In the genomic region with DNA sequence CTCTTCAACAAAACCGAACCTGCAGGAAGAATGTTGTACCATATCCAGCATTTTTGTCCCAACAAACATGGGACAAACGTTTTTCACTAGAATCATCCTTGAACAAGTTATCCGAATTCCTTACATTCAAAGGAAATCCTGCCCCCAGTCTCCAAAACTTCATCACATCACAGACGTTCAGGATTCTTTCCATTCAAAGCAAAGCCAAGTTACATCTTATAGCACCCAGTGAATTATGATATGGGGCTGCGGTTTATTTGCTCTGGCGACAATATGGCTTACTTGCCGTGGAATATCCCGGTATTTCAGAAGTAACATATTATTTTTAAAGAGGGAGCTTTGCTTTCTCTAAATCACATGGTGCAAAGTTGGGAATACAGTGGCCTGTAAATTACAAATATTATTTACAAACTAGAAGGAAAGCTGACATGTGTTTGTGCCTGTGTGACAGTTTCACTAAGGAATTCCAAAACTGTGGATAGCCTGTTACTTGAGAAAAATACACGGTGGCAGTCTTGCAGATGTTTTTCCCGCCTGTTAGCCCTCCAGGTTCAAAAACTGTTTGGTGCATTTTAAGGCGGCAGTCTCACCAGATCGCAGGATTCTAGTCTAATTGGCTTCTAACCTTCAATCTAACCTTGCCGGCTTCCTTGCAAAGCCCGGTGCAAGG, we compare ENCODE assay signal across 8 cellular contexts. TPM values are rescaled to one million over a fixed set of nuclear protein-coding genes. Genes with fewer than 3 reads are reported as not detected.
DNase-seq lines count a peak whose midpoint lies in the region; ATAC-seq and TF ChIP-seq lines count a peak whose summit lies in the region.

No MANE protein-coding gene starts in this region.

- POLR2A ChIA-PET in activated CD4-positive, alpha-beta T cell treated with anti-CD3 and anti-CD28 coated beads for 36 hours (lab: Charles Lee): interaction anchor here (0.6 to 2.4 kb wide), 14 partner anchors 7 to 1078 kb away, joined by 3 to 15 read pairs (median 5); no protein-coding TSS in a partner anchor
- POLR2A ChIA-PET in activated naive CD8-positive, alpha-beta T cell treated with anti-CD3 and anti-CD28 coated beads, Interleukin-2, amount 10 ng/mL, durations not matched to agents 7 days and 5 days (lab: Charles Lee): interaction anchor here (0.7 to 11.3 kb wide), 19 partner anchors 11 to 1068 kb away, joined by 3 to 258 read pairs (median 8); no protein-coding TSS in a partner anchor

- H3K27ac ChIP-seq in layer of hippocampus (ENCODE audit: low read depth, low read length) (peak overlapping the region; percentile 93), thoracic aorta (peak overlapping the region; percentile 97 to 99)

- intact Hi-C loops in activated CD4-positive, alpha-beta T cell treated with anti-CD3 and anti-CD28 coated beads for 36 hours (cut with DNase I, micrococcal nuclease): loop anchor here (1.0 to 10.0 kb wide), 8 partner anchors 10 to 1506 kb away; partner anchors contain the start of gene SIAH2 (in 1 of the 2)

- H3K4me3 ChIP-seq in thoracic aorta: peak overlapping the region; percentile 85

- H3K4me1 Mint-ChIP-seq in activated CD4-positive, alpha-beta T cell treated with anti-CD3 and anti-CD28 coated beads for 36 hours: peaks cover 49% of the 10 kb centered on the region
- peaks cover 56% of the 10 kb centered on the region for H3K4me1 Mint-ChIP-seq in activated naive CD8-positive, alpha-beta T cell treated with anti-CD3 and anti-CD28 coated beads, Interleukin-2, amount 10 ng/mL, durations not matched to agents 7 days and 5 days

- no peaks in the 10 kb centered on the region for H3K9me3 ChIP-seq in thoracic aorta

- H3K4me3 Mint-ChIP-seq in activated CD4-positive, alpha-beta T cell treated with anti-CD3 and anti-CD28 coated beads for 36 hours: peak overlapping the region; percentile 79
- peak overlapping the region; percentile 99 for H3K4me3 Mint-ChIP-seq in activated naive CD8-positive, alpha-beta T cell treated with anti-CD3 and anti-CD28 coated beads, Interleukin-2, amount 10 ng/mL, durations not matched to agents 7 days and 5 days

- no peak for TF ChIP-seq CTCF in thoracic aorta (IDR thresholded peaks at IDR 0.05)

- DNase-seq in activated CD4-positive, alpha-beta T cell treated with anti-CD3 and anti-CD28 coated beads for 36 hours: no peak
- DNase-seq in activated CD4-positive, alpha-beta T cell treated with anti-CD3 and anti-CD28 coated beads for 48 hours: no peak
- DNase-seq in activated naive CD8-positive, alpha-beta T cell treated with anti-CD3 and anti-CD28 coated beads, Interleukin-2, amount 10 ng/mL, durations not matched to agents 7 days and 5 days: no peak
- DNase-seq in thoracic aorta (ENCODE audit: low spot score) (no peak), activated gamma-delta T cell treated with Interleukin-2 at 50 U/mL for 16 hours (no peak), AG08396 (ENCODE audit: low spot score) (no peak), cerebellar cortex (ENCODE audit: low spot score) (no peak)

- H3K27me3 ChIP-seq in layer of hippocampus (ENCODE audit: control insufficient read depth, insufficient read depth, low read length) (no peaks in the 10 kb centered on the region), thoracic aorta (replicated peaks; ENCODE audit: insufficient read depth) (no peaks in the 10 kb centered on the region)

- no peak for ATAC-seq in activated CD4-positive, alpha-beta T cell treated with anti-CD3 and anti-CD28 coated beads for 36 hours
- no peak for ATAC-seq in activated naive CD8-positive, alpha-beta T cell treated with anti-CD3 and anti-CD28 coated beads, Interleukin-2, amount 10 ng/mL, durations not matched to agents 7 days and 5 days (ENCODE audit: low read depth)
- no peak for ATAC-seq in thoracic aorta (ENCODE audit: insufficient number of reproducible peaks, low FRiP score, low read depth)

- H3K36me3 ChIP-seq in thoracic aorta: no peaks in the 10 kb centered on the region

- no peaks in the 10 kb centered on the region for H3K27me3 Mint-ChIP-seq in activated CD4-positive, alpha-beta T cell treated with anti-CD3 and anti-CD28 coated beads for 36 hours
- no peaks in the 10 kb centered on the region for H3K27me3 Mint-ChIP-seq in activated naive CD8-positive, alpha-beta T cell treated with anti-CD3 and anti-CD28 coated beads, Interleukin-2, amount 10 ng/mL, durations not matched to agents 7 days and 5 days

- CTCF ChIA-PET in activated CD4-positive, alpha-beta T cell treated with anti-CD3 and anti-CD28 coated beads for 36 hours (lab: Charles Lee): interaction anchor here (0.7 to 2.5 kb wide), 6 partner anchors 9 to 205 kb away, joined by 3 to 16 read pairs (median 4); no protein-coding TSS in a partner anchor

- H3K36me3 Mint-ChIP-seq in activated CD4-positive, alpha-beta T cell treated with anti-CD3 and anti-CD28 coated beads for 36 hours (ENCODE audit: low read depth): peaks cover 36% of the 10 kb centered on the region
- H3K36me3 Mint-ChIP-seq in activated naive CD8-positive, alpha-beta T cell treated with anti-CD3 and anti-CD28 coated beads, Interleukin-2, amount 10 ng/mL, durations not matched to agents 7 days and 5 days: peaks cover 51% of the 10 kb centered on the region

- H3K9me3 Mint-ChIP-seq in activated CD4-positive, alpha-beta T cell treated with anti-CD3 and anti-CD28 coated beads for 36 hours (ENCODE audit: low read depth): peaks cover 2% of the 10 kb centered on the region
- no peaks in the 10 kb centered on the region for H3K9me3 Mint-ChIP-seq in activated naive CD8-positive, alpha-beta T cell treated with anti-CD3 and anti-CD28 coated beads, Interleukin-2, amount 10 ng/mL, durations not matched to agents 7 days and 5 days

- peak overlapping the region; percentile 99 for H3K27ac Mint-ChIP-seq in activated CD4-positive, alpha-beta T cell treated with anti-CD3 and anti-CD28 coated beads for 36 hours
- peak overlapping the region; percentile 93 for H3K27ac Mint-ChIP-seq in activated naive CD8-positive, alpha-beta T cell treated with anti-CD3 and anti-CD28 coated beads, Interleukin-2, amount 10 ng/mL, durations not matched to agents 7 days and 5 days

- peaks cover 32 to 51% of the 10 kb centered on the region in 2 donors for H3K4me1 ChIP-seq in thoracic aorta (ENCODE audit: control insufficient read depth in 1 of 2, low read depth in 2 of 2)

RNA-seq across cellular contexts. Expression of gene MBNL1, which starts 0.8 kb away (rescaled TPM):
- total RNA-seq in activated CD4-positive, alpha-beta T cell treated with anti-CD3 and anti-CD28 coated beads for 36 hours: 100 to 1,000 TPM; 317 to 481 TPM
- total RNA-seq in activated naive CD8-positive, alpha-beta T cell treated with anti-CD3 and anti-CD28 coated beads, Interleukin-2, amount 10 ng/mL, durations not matched to agents 7 days and 5 days: 100 to 1,000 TPM; 446 to 447 TPM
- 1,000 to 10,000 TPM in 1 of 2 donors, 100 to 1,000 TPM in 1; 783 to 1,062 TPM for total RNA-seq in thoracic aorta
